Comparison of ENCODE assay signal across 36 cellular contexts in the genomic region with DNA sequence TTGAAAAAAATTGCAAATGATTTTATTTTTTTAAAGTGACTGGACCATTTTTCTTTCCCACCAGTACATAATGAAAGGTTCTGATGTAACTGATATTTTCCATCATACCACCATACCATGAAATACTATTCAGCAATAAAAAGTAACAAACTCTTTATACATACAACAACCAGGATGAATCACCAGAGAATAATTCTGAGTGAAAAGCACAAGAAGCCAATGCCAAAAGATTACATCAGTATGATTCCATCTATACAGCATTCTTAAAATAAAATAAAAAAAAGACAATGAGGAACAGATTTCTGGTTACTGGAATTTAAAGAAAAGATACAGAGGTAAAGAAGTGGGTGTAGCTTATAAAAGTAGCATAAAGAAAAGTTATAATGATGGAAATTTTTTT.
"Had no signal": no experiment of that assay in that cellular context is flagged by ENCODE, and none has a peak within 500 bp of the region (broad histone marks: within the 10 kb centered on the region; RNA-seq: fewer than 3 reads in every experiment).

No MANE protein-coding gene starts in this region.

- H3K27ac Mint-ChIP-seq: activated B cell treated with CpG ODN at 0.5 μM for 24 hours; activated CD4-positive, alpha-beta memory T cell treated with anti-CD3 and anti-CD28 coated beads, Interleukin-2, amount 10 ng/mL, durations not matched to agents 7 days and 5 days; activated CD8-positive, alpha-beta memory T cell treated with anti-CD3 and anti-CD28 coated beads, Interleukin-2, amount 10 ng/mL, durations not matched to agents 7 days and 5 days; activated naive CD8-positive, alpha-beta T cell treated with anti-CD3 and anti-CD28 coated beads for 36 hours had no signal

- FAIRE-seq: RCC 7860 had no signal

- H3K9ac ChIP-seq: KMS-11 had no signal

- ATAC-seq: activated CD8-positive, alpha-beta memory T cell treated with anti-CD3 and anti-CD28 coated beads, Interleukin-2, amount 10 ng/mL, durations not matched to agents 7 days and 5 days; PC-3; Right ventricle myocardium inferior; SK-N-SH treated with all-trans-retinoic acid at 6 μM for 48 hours had no signal

- H3K27me3 Mint-ChIP-seq: activated B cell treated with CpG ODN at 0.5 μM for 24 hours; activated CD4-positive, alpha-beta memory T cell treated with anti-CD3 and anti-CD28 coated beads, Interleukin-2, amount 10 ng/mL, durations not matched to agents 7 days and 5 days; activated CD8-positive, alpha-beta memory T cell treated with anti-CD3 and anti-CD28 coated beads, Interleukin-2, amount 10 ng/mL, durations not matched to agents 7 days and 5 days had no signal

- H3K4me1 Mint-ChIP-seq: activated B cell treated with CpG ODN at 0.5 μM for 24 hours; activated CD4-positive, alpha-beta memory T cell treated with anti-CD3 and anti-CD28 coated beads, Interleukin-2, amount 10 ng/mL, durations not matched to agents 7 days and 5 days; activated CD8-positive, alpha-beta memory T cell treated with anti-CD3 and anti-CD28 coated beads, Interleukin-2, amount 10 ng/mL, durations not matched to agents 7 days and 5 days; activated naive CD8-positive, alpha-beta T cell treated with anti-CD3 and anti-CD28 coated beads for 36 hours had no signal

- H3K4me3 Mint-ChIP-seq: activated B cell treated with CpG ODN at 0.5 μM for 24 hours; activated CD4-positive, alpha-beta memory T cell treated with anti-CD3 and anti-CD28 coated beads, Interleukin-2, amount 10 ng/mL, durations not matched to agents 7 days and 5 days; activated CD8-positive, alpha-beta memory T cell treated with anti-CD3 and anti-CD28 coated beads, Interleukin-2, amount 10 ng/mL, durations not matched to agents 7 days and 5 days; activated naive CD8-positive, alpha-beta T cell treated with anti-CD3 and anti-CD28 coated beads for 36 hours had no signal

- H3K27ac ChIP-seq: KMS-11, RWPE1, VCaP had no signal

- DNase-seq: activated B cell treated with CpG ODN at 0.5 μM for 24 hours; activated CD4-positive, alpha-beta memory T cell treated with anti-CD3 and anti-CD28 coated beads, Interleukin-2, amount 10 ng/mL, durations not matched to agents 7 days and 5 days; activated CD4-positive, alpha-beta T cell treated with anti-CD3 and anti-CD28 coated beads for 4 hours; activated CD4-positive, CD25-positive, alpha-beta regulatory T cell treated with anti-CD3 and anti-CD28 coated beads, Interleukin-2, amount 50 U/mL, for 72 hours; activated CD8-positive, alpha-beta memory T cell treated with anti-CD3 and anti-CD28 coated beads for 24 hours; activated CD8-positive, alpha-beta memory T cell treated with anti-CD3 and anti-CD28 coated beads, Interleukin-2, amount 10 ng/mL, durations not matched to agents 7 days and 5 days; activated CD8-positive, alpha-beta memory T cell treated with anti-CD3 and anti-CD28 coated beads, Interleukin-2, amount 50 U/mL, for 48 hours; activated effector memory CD4-positive, alpha-beta T cell treated with anti-CD3 and anti-CD28 coated beads, Interleukin-2, amount 50 U/mL, for 16 hours; activated naive CD4-positive, alpha-beta T cell; activated naive CD4-positive, alpha-beta T cell treated with anti-CD3 and anti-CD28 coated beads, Interleukin-2, amount 50 U/mL, for 16 hours; activated naive CD8-positive, alpha-beta T cell treated with anti-CD3 and anti-CD28 coated beads for 36 hours; activated T-cell treated with anti-CD3 and anti-CD28 coated beads, Interleukin-2, amount 50 U/mL, for 48 hours; amniotic stem cell; aorta; MM.1S; MV-4-11; NCI-H1092; NCI-H1436 treated with DMSO at 0.1 percent for 48 hours; NCI-H1694 treated with DMSO at 0.1 percent for 48 hours; NCI-H2029; NCI-H345; NCI-H510A; NCI-H526; NCI-H748 treated with DMSO at 0.1 percent for 48 hours; NK-92 treated with Interleukin-12 subunit alpha and Interleukin-12 subunit beta, amount 100 ng/mL, for 24 hours; PC-3; SIG-M5; T-helper 1 cell; T-helper 2 cell; T-helper 9 cell had no signal

- H3K4me2 ChIP-seq: KMS-11 had no signal

- H3K36me3 Mint-ChIP-seq: activated CD8-positive, alpha-beta memory T cell treated with anti-CD3 and anti-CD28 coated beads, Interleukin-2, amount 10 ng/mL, durations not matched to agents 7 days and 5 days; activated naive CD8-positive, alpha-beta T cell treated with anti-CD3 and anti-CD28 coated beads for 36 hours had no signal

- H3K9me3 Mint-ChIP-seq: activated CD4-positive, alpha-beta memory T cell treated with anti-CD3 and anti-CD28 coated beads, Interleukin-2, amount 10 ng/mL, durations not matched to agents 7 days and 5 days had no signal
